In the genomic region with DNA sequence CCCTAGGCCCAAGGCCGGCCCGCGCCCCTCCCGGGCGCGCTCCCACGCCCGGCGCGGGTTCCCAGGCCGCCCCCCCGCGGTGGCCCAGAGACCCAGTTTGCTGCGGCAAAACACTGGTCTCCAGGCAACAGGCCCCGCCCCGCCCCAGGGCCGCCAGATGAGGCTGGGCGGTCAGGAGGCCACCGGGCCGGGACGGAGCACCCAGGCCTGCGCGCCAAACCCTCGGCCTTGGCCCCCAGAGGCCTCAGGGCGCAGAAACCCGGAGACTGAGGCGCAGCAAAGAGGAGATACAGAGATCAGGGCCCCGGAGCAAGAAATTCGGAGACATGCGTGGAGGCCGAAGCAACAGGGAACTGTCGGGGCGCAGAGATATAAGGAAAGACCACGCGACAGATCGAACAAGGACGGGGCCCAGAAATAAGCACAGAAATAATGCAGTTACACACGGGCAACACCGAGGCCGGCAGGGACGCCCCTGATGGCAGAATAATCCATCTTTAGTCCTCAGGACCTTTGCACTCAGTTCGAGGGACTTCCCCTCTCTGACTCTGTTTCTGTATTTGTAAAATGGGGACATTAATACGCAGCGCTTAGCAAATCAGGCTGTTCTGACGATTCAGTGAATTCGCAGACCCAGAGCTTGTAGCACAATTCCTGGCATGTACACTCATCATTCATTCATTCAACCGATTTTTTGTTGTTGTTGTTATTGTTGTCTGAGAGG, we compare ENCODE assay signal across 1 cellular context.
TF ChIP-seq lines count a peak whose summit lies in the region.

No MANE protein-coding gene starts in this region.

TF ChIP-seq in WTC11, 78 proteins besides CTCF, POLR2A, EP300 and RAD21 (continued from another document):
- TF ChIP-seq, protein P1, sequence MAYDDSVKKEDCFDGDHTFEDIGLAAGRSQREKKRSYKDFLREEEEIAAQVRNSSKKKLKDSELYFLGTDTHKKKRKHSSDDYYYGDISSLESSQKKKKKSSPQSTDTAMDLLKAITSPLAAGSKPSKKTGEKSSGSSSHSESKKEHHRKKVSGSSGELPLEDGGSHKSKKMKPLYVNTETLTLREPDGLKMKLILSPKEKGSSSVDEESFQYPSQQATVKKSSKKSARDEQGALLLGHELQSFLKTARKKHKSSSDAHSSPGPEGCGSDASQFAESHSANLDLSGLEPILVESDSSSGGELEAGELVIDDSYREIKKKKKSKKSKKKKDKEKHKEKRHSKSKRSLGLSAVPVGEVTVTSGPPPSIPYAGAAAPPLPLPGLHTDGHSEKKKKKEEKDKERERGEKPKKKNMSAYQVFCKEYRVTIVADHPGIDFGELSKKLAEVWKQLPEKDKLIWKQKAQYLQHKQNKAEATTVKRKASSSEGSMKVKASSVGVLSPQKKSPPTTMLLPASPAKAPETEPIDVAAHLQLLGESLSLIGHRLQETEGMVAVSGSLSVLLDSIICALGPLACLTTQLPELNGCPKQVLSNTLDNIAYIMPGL (CRISPR knock-in tag; IDR thresholded peaks at IDR 0.05) = 0 out of 2 replicates have a peak, but pooled peaks have one; percentile 46
- TF ChIP-seq, protein P2, sequence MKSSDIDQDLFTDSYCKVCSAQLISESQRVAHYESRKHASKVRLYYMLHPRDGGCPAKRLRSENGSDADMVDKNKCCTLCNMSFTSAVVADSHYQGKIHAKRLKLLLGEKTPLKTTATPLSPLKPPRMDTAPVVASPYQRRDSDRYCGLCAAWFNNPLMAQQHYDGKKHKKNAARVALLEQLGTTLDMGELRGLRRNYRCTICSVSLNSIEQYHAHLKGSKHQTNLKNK (CRISPR knock-in tag; IDR thresholded peaks at IDR 0.05) = no peak
- no peak for TF ChIP-seq ZNF423 (CRISPR knock-in tag; IDR thresholded peaks at IDR 0.05)
- TF ChIP-seq, protein P3, sequence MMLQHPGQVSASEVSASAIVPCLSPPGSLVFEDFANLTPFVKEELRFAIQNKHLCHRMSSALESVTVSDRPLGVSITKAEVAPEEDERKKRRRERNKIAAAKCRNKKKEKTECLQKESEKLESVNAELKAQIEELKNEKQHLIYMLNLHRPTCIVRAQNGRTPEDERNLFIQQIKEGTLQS (CRISPR knock-in tag; conservative IDR thresholded peaks at IDR 0.05) = no peak
- TF ChIP-seq EMX1 (CRISPR knock-in tag; IDR thresholded peaks at IDR 0.05) = no peak
- 0 out of 2 replicates have a peak, but pooled peaks have one; percentile 16 for TF ChIP-seq TEAD1 (CRISPR knock-in tag; IDR thresholded peaks at IDR 0.05)
- TF ChIP-seq, protein P4, sequence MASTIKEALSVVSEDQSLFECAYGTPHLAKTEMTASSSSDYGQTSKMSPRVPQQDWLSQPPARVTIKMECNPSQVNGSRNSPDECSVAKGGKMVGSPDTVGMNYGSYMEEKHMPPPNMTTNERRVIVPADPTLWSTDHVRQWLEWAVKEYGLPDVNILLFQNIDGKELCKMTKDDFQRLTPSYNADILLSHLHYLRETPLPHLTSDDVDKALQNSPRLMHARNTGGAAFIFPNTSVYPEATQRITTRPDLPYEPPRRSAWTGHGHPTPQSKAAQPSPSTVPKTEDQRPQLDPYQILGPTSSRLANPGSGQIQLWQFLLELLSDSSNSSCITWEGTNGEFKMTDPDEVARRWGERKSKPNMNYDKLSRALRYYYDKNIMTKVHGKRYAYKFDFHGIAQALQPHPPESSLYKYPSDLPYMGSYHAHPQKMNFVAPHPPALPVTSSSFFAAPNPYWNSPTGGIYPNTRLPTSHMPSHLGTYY (CRISPR knock-in tag; IDR thresholded peaks at IDR 0.05) = no peak
- no peak for TF ChIP-seq NR2C2 (CRISPR knock-in tag; IDR thresholded peaks at IDR 0.05)
- peak; percentile 72 for TF ChIP-seq SP1 (CRISPR knock-in tag; conservative IDR thresholded peaks at IDR 0.05)
- TF ChIP-seq, protein P5, sequence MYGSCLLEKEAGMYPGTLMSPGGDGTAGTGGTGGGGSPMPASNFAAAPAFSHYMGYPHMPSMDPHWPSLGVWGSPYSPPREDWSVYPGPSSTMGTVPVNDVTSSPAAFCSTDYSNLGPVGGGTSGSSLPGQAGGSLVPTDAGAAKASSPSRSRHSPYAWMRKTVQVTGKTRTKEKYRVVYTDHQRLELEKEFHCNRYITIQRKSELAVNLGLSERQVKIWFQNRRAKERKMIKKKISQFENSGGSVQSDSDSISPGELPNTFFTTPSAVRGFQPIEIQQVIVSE (CRISPR knock-in tag; IDR thresholded peaks at IDR 0.05; ENCODE audit: borderline replicate concordance) = no peak
- TF ChIP-seq, protein P6, sequence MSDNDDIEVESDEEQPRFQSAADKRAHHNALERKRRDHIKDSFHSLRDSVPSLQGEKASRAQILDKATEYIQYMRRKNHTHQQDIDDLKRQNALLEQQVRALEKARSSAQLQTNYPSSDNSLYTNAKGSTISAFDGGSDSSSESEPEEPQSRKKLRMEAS (CRISPR knock-in tag; IDR thresholded peaks at IDR 0.05) = 0 out of 2 replicates have a peak, but pooled peaks have one; percentile 33
- TF ChIP-seq, protein P7, sequence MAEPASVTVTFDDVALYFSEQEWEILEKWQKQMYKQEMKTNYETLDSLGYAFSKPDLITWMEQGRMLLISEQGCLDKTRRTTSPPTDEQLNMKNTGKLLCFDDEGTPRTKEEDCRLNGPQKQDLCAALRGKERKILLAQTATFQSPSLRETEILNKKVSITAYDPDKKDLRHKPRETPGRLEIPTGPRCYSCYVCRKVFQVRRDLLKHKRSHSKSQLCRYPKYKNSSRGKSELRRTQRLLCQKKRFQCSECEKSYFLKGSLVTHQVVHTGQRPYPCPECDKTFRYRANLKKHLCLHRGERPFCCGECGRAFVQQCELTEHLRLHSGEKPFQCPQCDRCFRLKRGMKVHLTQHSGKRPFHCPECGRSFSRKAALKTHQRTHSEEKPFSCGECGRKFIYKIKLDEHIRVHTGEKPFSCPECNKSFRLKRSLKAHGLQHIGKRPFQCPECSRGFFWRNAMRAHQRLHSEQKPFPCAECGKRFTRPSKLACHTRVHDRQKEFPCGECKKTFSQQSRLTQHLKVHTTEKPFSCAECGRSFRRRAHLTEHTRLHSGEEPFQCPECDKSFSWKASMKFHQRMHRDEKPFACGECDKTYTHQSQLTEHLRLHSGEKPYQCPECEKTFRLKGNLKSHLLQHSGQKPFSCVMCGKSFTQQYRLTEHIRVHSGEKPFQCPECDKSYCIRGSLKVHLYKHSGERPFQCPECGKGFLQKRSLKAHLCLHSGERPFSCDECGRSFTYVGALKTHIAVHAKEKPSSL (CRISPR knock-in tag; conservative IDR thresholded peaks at IDR 0.05) = no peak
- TF ChIP-seq HMGA2 (CRISPR knock-in tag; IDR thresholded peaks at IDR 0.05) = no peak
